Comparison of ENCODE assay signal across 33 cellular contexts in the genomic region with DNA sequence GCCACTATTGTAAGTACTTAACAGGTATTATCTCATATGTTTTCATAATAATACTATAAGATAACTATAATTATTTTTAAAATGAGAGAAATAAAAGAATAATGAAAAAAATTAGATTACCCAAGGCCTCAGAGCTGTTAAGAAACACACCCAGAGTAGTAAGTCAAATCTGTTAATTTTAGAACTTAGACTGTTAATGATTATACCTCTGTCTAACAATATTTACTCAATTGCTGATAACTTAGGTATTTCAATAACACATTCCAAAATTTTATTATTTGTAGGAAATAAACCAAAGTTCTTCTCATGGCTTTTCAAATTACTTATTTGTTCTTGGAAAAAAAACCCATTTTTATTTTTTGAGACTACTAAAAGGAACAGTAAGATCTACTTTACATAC.
DNase-seq lines count a peak whose midpoint lies in the region; ATAC-seq, FAIRE-seq and TF ChIP-seq lines count a peak whose summit lies in the region.
"Had no signal": no experiment of that assay in that cellular context is flagged by ENCODE, and none has a peak within 500 bp of the region (broad histone marks: within the 10 kb centered on the region; RNA-seq: fewer than 3 reads in every experiment).

No MANE protein-coding gene starts in this region.

- FAIRE-seq in kidney (lab: Jason Lieb, UNC) = peak; percentile 47
- FAIRE-seq in GM12892 (lab: Jason Lieb, UNC) = no peak
- FAIRE-seq: A204.1, A549, D721Med had no signal

- DNase-seq in body of pancreas (no peak), kidney (no peak), kidney tubule cell (ENCODE audit: low spot score) (peak; percentile 14), renal cortical epithelial cell (ENCODE audit: low read depth) (peak; percentile 72), GM12892 (ENCODE audit: insufficient read length) (no peak), DMS79 (lab: John Stamatoyannopoulos, UW) (no peak), left lung (no peak)
- no peak for DNase-seq in stimulated activated CD4-positive, alpha-beta T cell treated with anti-CD3 and anti-CD28 coated beads, Interleukin-2, amount 100 ng/mL, for 24 hours
- DNase-seq: 8988T; ACHN; AML-193; BE2C; C1 segment of cervical spinal cord; Caco-2; Calu3; CD4-positive, alpha-beta memory T cell; CD4-positive, alpha-beta T cell; CD4-positive, CD25-positive, alpha-beta regulatory T cell; CD8-positive, alpha-beta memory T cell; CD8-positive, alpha-beta T cell; COR-L47; DMS 273 treated with DMSO at 0.1 percent for 48 hours; DMS153; DMS53; DND-41; EL had no signal

- no peaks in the 10 kb centered on the region for H3K27me3 ChIP-seq in body of pancreas
- H3K27me3 ChIP-seq in left lung = no peaks in the 10 kb centered on the region
- H3K27me3 ChIP-seq: BE2C; BLaER1; BLaER1 treated with 17β-estradiol and CSF1 and Interleukin-3, amounts not matched to agents 10 nM and 100 nM had no signal

- intact Hi-C loops in body of pancreas (cut with DNase I) = no loop called here
- intact Hi-C loops in kidney (cut with DNase I) = no loop called here
- intact Hi-C loops in left lung (cut with DNase I) = no loop called here

- H3K27ac ChIP-seq in body of pancreas (peak overlapping the region in 1 of 4 donors; percentile 14), kidney (ENCODE audit: low read depth in 2 of 2, low read length in 2 of 2) (no peak overlapping the region), left lung (no peak overlapping the region)
- H3K27ac ChIP-seq: 22Rv1; A549; BLaER1; BLaER1 treated with 17β-estradiol and CSF1 and Interleukin-3, amounts not matched to agents 10 nM and 100 nM; C4-2B had no signal

- H3K36me3 ChIP-seq in body of pancreas (replicated peaks in 1 of 2; ENCODE audit: insufficient read depth in 1 of 2, low read depth in 2 of 2) (no peaks in the 10 kb centered on the region), kidney (ENCODE audit: control insufficient read depth in 1 of 2, insufficient read depth in 2 of 2, low read length in 2 of 2) (no peaks in the 10 kb centered on the region), left lung (no peaks in the 10 kb centered on the region)
- H3K36me3 ChIP-seq: BE2C; BLaER1; BLaER1 treated with 17β-estradiol and CSF1 and Interleukin-3, amounts not matched to agents 10 nM and 100 nM had no signal

- peaks cover 6% of the 10 kb centered on the region for H3K4me1 ChIP-seq in body of pancreas
- no peaks in the 10 kb centered on the region for H3K4me1 ChIP-seq in kidney (ENCODE audit: control insufficient read depth in 1 of 2, insufficient read depth in 1 of 2, low read depth in 1 of 2, low read length in 2 of 2)
- no peaks in the 10 kb centered on the region for H3K4me1 ChIP-seq in left lung
- H3K4me1 ChIP-seq: A549; BE2C; BLaER1; BLaER1 treated with 17β-estradiol and CSF1 and Interleukin-3, amounts not matched to agents 10 nM and 100 nM; Caco-2 had no signal

- H3K9me3 ChIP-seq in body of pancreas (no peaks in the 10 kb centered on the region), kidney (ENCODE audit: control insufficient read depth in 1 of 2, low read length in 2 of 2) (no peaks in the 10 kb centered on the region), left lung (peaks cover 0 to 10% of the 10 kb centered on the region in 2 donors)
- H3K9me3 ChIP-seq: A549, BE2C, BLaER1, Caco-2 had no signal

- no peak overlapping the region for H3K9ac ChIP-seq in kidney (ENCODE audit: low read length in 2 of 2)
- H3K9ac ChIP-seq: BLaER1; BLaER1 treated with 17β-estradiol and CSF1 and Interleukin-3, amounts not matched to agents 10 nM and 100 nM had no signal

- TF ChIP-seq POLR2A in body of pancreas (IDR thresholded peaks at IDR 0.05) = no peak
- no peak for TF ChIP-seq POLR2A in GM12892 (IDR thresholded peaks at IDR 0.05; ENCODE audit: low read depth, low read length)

- ATAC-seq in body of pancreas (peak; percentile 75), left lung (no peak)
- ATAC-seq: A549; CD8-positive, alpha-beta T cell had no signal

- no peak overlapping the region for H3K4me3 ChIP-seq in body of pancreas
- H3K4me3 ChIP-seq in kidney (ENCODE audit: low read length in 2 of 2) = no peak overlapping the region
- H3K4me3 ChIP-seq in left lung = no peak overlapping the region
- H3K4me3 ChIP-seq: A549; BLaER1; BLaER1 treated with 17β-estradiol and CSF1 and Interleukin-3, amounts not matched to agents 10 nM and 100 nM had no signal

- no peak for TF ChIP-seq CTCF in body of pancreas (IDR thresholded peaks at IDR 0.05)
- no peak for TF ChIP-seq CTCF in kidney (IDR thresholded peaks at IDR 0.05; ENCODE audit: borderline replicate concordance, extremely low read depth, insufficient read depth)
- no peak for TF ChIP-seq CTCF in left lung (IDR thresholded peaks at IDR 0.05)

Comparison
In these comparisons a context has a peak if more than half of its experiments do, and no peak if none do; other contexts are left out.
1. DNase-seq: peak in kidney tubule cell (single experiment) and renal cortical epithelial cell (single experiment); none in body of pancreas (0 of 4), kidney (single experiment), GM12892 (single experiment), DMS79 (single experiment), left lung (0 of 2) and stimulated activated CD4-positive, alpha-beta T cell treated with anti-CD3 and anti-CD28 coated beads, Interleukin-2, amount 100 ng/mL, for 24 hours (0 of 2).